ENCODE assay signal across 1 cellular context in the genomic region with DNA sequence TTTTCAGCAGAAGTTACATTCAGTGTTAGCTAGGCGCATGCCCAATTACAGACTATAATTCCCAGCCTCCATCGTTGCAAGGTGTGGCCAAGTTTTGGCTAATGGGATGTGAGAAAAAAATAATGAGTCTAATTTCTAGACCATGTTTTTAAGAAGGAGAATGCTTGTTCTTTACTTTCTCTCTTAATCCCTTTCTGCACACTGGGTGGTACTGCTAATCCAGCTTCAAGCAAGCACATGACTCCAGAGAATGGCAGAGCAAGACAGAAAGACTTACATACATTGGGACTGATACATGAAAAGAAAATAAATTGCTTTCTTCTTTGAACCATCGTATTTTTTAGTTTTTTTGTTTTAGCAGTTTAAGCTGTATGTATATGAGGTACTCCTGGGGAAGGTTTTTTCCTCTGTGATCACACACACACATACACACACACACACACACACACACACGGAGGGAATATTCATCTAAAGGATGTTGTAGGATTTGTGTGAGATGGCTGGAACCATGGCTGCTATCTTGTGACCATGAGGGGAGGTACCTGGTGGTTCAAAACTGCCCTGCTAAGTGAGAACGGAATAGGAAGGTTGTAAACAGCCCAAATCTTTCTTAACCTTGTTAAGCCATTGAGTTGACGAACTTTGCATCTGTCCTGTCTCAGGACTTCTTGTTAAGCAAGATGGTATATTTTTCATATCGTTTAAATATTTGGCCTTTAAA.
TF ChIP-seq lines count a peak whose summit lies in the region.

No MANE protein-coding gene starts in this region.

TF ChIP-seq in K562, 482 proteins besides CTCF, POLR2A, EP300 and RAD21:
- peak; percentile 50 for TF ChIP-seq RBM25 (IDR thresholded peaks at IDR 0.05; ENCODE audit: low read depth, low read length, severe bottlenecking)
- TF ChIP-seq, protein P1, sequence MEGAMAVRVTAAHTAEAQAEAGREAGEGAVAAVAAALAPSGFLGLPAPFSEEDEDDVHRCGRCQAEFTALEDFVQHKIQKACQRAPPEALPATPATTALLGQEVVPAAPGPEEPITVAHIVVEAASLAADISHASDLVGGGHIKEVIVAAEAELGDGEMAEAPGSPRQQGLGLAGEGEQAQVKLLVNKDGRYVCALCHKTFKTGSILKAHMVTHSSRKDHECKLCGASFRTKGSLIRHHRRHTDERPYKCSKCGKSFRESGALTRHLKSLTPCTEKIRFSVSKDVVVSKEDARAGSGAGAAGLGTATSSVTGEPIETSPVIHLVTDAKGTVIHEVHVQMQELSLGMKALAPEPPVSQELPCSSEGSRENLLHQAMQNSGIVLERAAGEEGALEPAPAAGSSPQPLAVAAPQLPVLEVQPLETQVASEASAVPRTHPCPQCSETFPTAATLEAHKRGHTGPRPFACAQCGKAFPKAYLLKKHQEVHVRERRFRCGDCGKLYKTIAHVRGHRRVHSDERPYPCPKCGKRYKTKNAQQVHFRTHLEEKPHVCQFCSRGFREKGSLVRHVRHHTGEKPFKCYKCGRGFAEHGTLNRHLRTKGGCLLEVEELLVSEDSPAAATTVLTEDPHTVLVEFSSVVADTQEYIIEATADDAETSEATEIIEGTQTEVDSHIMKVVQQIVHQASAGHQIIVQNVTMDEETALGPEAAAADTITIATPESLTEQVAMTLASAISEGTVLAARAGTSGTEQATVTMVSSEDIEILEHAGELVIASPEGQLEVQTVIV (CRISPR knock-in tag; IDR thresholded peaks at IDR 0.05; ENCODE audit: borderline replicate concordance), result no peak
TF ChIP-seq in K562: peak in this region for 1.
